8 cellular contexts compared by ENCODE assay signal in genomic region chr6:25138697-25139051, GRCh38.
DNase-seq lines count a peak whose midpoint lies in the region; ATAC-seq and TF ChIP-seq lines count a peak whose summit lies in the region.

No MANE protein-coding gene starts in this region.

- CTCF ChIA-PET in IMR-90 (lab: Yijun Ruan, JAX), result interaction anchor here (0.6 to 0.8 kb wide), 4 partner anchors 11 to 125 kb away, joined by 3 to 4 read pairs (median 3); no protein-coding TSS in a partner anchor

- peak overlapping the region; percentile 95; the same call in 1 of the 2 replicates for H3K23ac ChIP-seq in IMR-90 (ENCODE audit: low read depth, low read length)

- no CpG with 5 or more reads among the region's 2 CpGs for WGBS in IMR-90 (ENCODE audit: extremely low coverage in 2 of 2, insufficient read length in 1 of 2), 2 experiments

- no peaks in the 10 kb centered on the region for H3K27me3 ChIP-seq in IMR-90 (ENCODE audit: control insufficient read depth, insufficient read depth, low read length)
- H3K27me3 ChIP-seq in muscle layer of duodenum (ENCODE audit: low read depth, low read length), result no peaks in the 10 kb centered on the region

- peak overlapping the region; percentile 40 for H3K4me3 ChIP-seq in IMR-90 (ENCODE audit: insufficient read depth, low read depth, low read length)
- H3K4me3 ChIP-seq in muscle layer of duodenum (ENCODE audit: low read depth in 1 of 2, low read length in 2 of 2), result peak overlapping the region; percentile 70 to 78

- no peaks in the 10 kb centered on the region for H3K79me1 ChIP-seq in IMR-90 (ENCODE audit: low read depth in 1 of 2, low read length in 2 of 2)

- no peak overlapping the region for H2BK15ac ChIP-seq in IMR-90 (ENCODE audit: low read depth, low read length)

- TF ChIP-seq RAD21 in IMR-90 (IDR thresholded peaks at IDR 0.05; ENCODE audit: low read length), result no peak

- intact Hi-C loops in IMR-90 (cut with micrococcal nuclease), result loop anchor here (10.0 kb wide), 1 partner anchor 416 kb away; no protein-coding TSS in a partner anchor

- H3K4me1 ChIP-seq in IMR-90 (ENCODE audit: control insufficient read depth, insufficient read depth, low read length) (no peaks in the 10 kb centered on the region), muscle layer of duodenum (ENCODE audit: control insufficient read depth in 1 of 2, insufficient read depth in 2 of 2, low read length in 2 of 2) (peaks cover 0 to 3% of the 10 kb centered on the region in 2 donors)

- H4K8ac ChIP-seq in IMR-90 (ENCODE audit: low read depth in 2 of 2, low read length in 2 of 2), result peak overlapping the region; percentile 87 to 90

- TF ChIP-seq CTCF in IMR-90 (conservative IDR thresholded peaks at IDR 0.05; ENCODE audit: low read depth, low read length), result no peak

- H3K9ac ChIP-seq in IMR-90 (ENCODE audit: low read depth, low read length), result peak overlapping the region; percentile 64; the same call in 1 of the 2 replicates

- no peak overlapping the region for H2AK9ac ChIP-seq in IMR-90 (replicated peaks; ENCODE audit: low read depth, low read length, poor library complexity)

- H3K4me2 ChIP-seq in IMR-90 (ENCODE audit: low read depth, low read length), result peak overlapping the region; percentile 74

- H2AK5ac ChIP-seq in IMR-90 (ENCODE audit: low read depth, low read length), result no peak overlapping the region

- peak overlapping the region; percentile 93 for H2BK120ac ChIP-seq in IMR-90 (ENCODE audit: low read depth, low read length)

- H2BK5ac ChIP-seq in IMR-90 (ENCODE audit: low read depth, low read length, poor library complexity, severe bottlenecking), result peak overlapping the region; percentile 93

- H3K9me1 ChIP-seq in IMR-90 (ENCODE audit: insufficient read depth, low read length), result peaks cover 3% of the 10 kb centered on the region; the same call in 1 of the 2 replicates

- H3K36me3 ChIP-seq in IMR-90 (ENCODE audit: control insufficient read depth, insufficient read depth, low read length) (no peaks in the 10 kb centered on the region), muscle layer of duodenum (ENCODE audit: control insufficient read depth in 1 of 2, insufficient read depth in 2 of 2, low read length in 2 of 2) (peaks cover 0 to 4% of the 10 kb centered on the region in 2 donors)

- in situ Hi-C loops in IMR-90 (cut with MboI; ENCODE audit: low sequenced_read_pairs), result no loop called here

- peak; percentile 30 for DNase-seq in IMR-90
- DNase-seq in central memory CD4-positive, alpha-beta T cell, result peak; percentile 33
- DNase-seq in pons (ENCODE audit: low spot score), result no peak
- no peak for DNase-seq in stimulated activated CD4-positive, alpha-beta T cell treated with anti-CD3 and anti-CD28 coated beads, Interleukin-4, amount 100 ng/mL, for 1 hour
- no peak for DNase-seq in GF-D8 (lab: John Stamatoyannopoulos, UW)

- H4K20me1 ChIP-seq in IMR-90 (ENCODE audit: insufficient read depth, low read length), result no peaks in the 10 kb centered on the region

- BruUV-seq in IMR-90 (replicated peaks; lab: Mats Ljungman, UMichigan), result no TSS peak

- peak overlapping the region; percentile 83; the same call in 1 of the 2 replicates for H3K4ac ChIP-seq in IMR-90 (ENCODE audit: low read depth, low read length)

- ATAC-seq in GM18511 (IDR thresholded peaks at IDR 0.05; ENCODE audit: unreplicated experiment), result peak; percentile 20
- no peak for ATAC-seq in IMR-90 (ENCODE audit: low read depth)
- no peak for ATAC-seq in GM19023 (IDR thresholded peaks at IDR 0.05; ENCODE audit: unreplicated experiment)

- peak overlapping the region; percentile 90 for H3K56ac ChIP-seq in IMR-90 (ENCODE audit: extremely low read depth, insufficient read depth, low read length)

- peak overlapping the region; percentile 47; the same call in 1 of the 2 replicates for H3K18ac ChIP-seq in IMR-90 (ENCODE audit: low read depth, low read length)

- peak overlapping the region; percentile 40; the same call in 1 of the 2 replicates for H4K5ac ChIP-seq in IMR-90 (ENCODE audit: low read depth, low read length)

- no peaks in the 10 kb centered on the region; the same call in 1 of the 2 replicates for H3K9me3 ChIP-seq in IMR-90 (ENCODE audit: control insufficient read depth, insufficient read depth, low read length)
- H3K9me3 ChIP-seq in muscle layer of duodenum (ENCODE audit: control insufficient read depth in 1 of 2, low read length in 2 of 2), result no peaks in the 10 kb centered on the region

- H3K27ac ChIP-seq in IMR-90 (ENCODE audit: insufficient read depth, low read length) (peak overlapping the region; percentile 27; the same call in 1 of the 2 replicates), muscle layer of duodenum (ENCODE audit: low read length) (peak overlapping the region; percentile 92)

- TF ChIP-seq POLR2A in IMR-90 (IDR thresholded peaks at IDR 0.05; ENCODE audit: low read depth, low read length), result no peak

- no peak overlapping the region for H2AFZ ChIP-seq in IMR-90 (replicated peaks; ENCODE audit: low read length, poor library complexity)

- peak overlapping the region; percentile 83; the same call in 1 of the 2 replicates for H3K14ac ChIP-seq in IMR-90 (replicated peaks; ENCODE audit: low read depth, low read length)

- POLR2A ChIA-PET in IMR-90 (lab: Charles Lee; ENCODE audit: unreplicated experiment), result interaction anchor here (0.7 kb wide), 1 partner anchor 35 kb away, joined by 4 read pairs; no protein-coding TSS in a partner anchor

- no peak overlapping the region for H2BK20ac ChIP-seq in IMR-90 (ENCODE audit: low read depth, low read length)

- dilution Hi-C loops in IMR-90 (cut with HindIII; ENCODE audit: low sequenced_read_pairs, unreplicated experiment), result no loop called here

- no peak overlapping the region for H4K91ac ChIP-seq in IMR-90 (ENCODE audit: insufficient read depth, low read depth, low read length)

TF ChIP-seq in IMR-90, 13 proteins besides CTCF, POLR2A, EP300 and RAD21:
- TF ChIP-seq NFE2L2 (IDR thresholded peaks at IDR 0.05; ENCODE audit: low read depth, low read length), result no peak
- no peak for TF ChIP-seq MAFK (IDR thresholded peaks at IDR 0.05; ENCODE audit: low read depth, low read length)
- no peak for TF ChIP-seq SMC3 (IDR thresholded peaks at IDR 0.05; ENCODE audit: low read depth, low read length)
- TF ChIP-seq RCOR1 (IDR thresholded peaks at IDR 0.05; ENCODE audit: insufficient replicate concordance, low read length), result no peak
- no peak for TF ChIP-seq MXI1 (IDR thresholded peaks at IDR 0.05; ENCODE audit: borderline replicate concordance, low read depth, low read length)
- TF ChIP-seq FOS (IDR thresholded peaks at IDR 0.05; ENCODE audit: low read depth, low read length), result no peak
- TF ChIP-seq USF2 (IDR thresholded peaks at IDR 0.05; ENCODE audit: low read depth, low read length), result no peak
- no peak for TF ChIP-seq MAZ (IDR thresholded peaks at IDR 0.05; ENCODE audit: borderline replicate concordance, low read depth, low read length)
- no peak for TF ChIP-seq CHD1 (IDR thresholded peaks at IDR 0.05; ENCODE audit: low read depth, low read length)
- no peak for TF ChIP-seq ELK1 (IDR thresholded peaks at IDR 0.05; ENCODE audit: borderline replicate concordance, low read depth, low read length)

Comparison
In these comparisons a context has a peak if more than half of its experiments do, and no peak if none do; other contexts are left out.
1. DNase-seq: peak in IMR-90 (single experiment) and central memory CD4-positive, alpha-beta T cell (single experiment); none in pons (single experiment), stimulated activated CD4-positive, alpha-beta T cell treated with anti-CD3 and anti-CD28 coated beads, Interleukin-4, amount 100 ng/mL, for 1 hour (single experiment) and GF-D8 (single experiment).